ENCODE assay signal across 12 cellular contexts in genomic region chr5:65867509-65868195, GRCh38. TPM values are rescaled to one million over a fixed set of nuclear protein-coding genes. Genes with fewer than 3 reads are reported as not detected.
DNase-seq lines count a peak whose midpoint lies in the region; ATAC-seq and TF ChIP-seq lines count a peak whose summit lies in the region.
"Had no signal": no experiment of that assay in that cellular context is flagged by ENCODE, and none has a peak within 500 bp of the region (broad histone marks: within the 10 kb centered on the region; RNA-seq: fewer than 3 reads in every experiment).

No MANE protein-coding gene starts in this region.

- peak overlapping the region; percentile 32 for H3K4me3 Mint-ChIP-seq in T-helper 1 cell treated with Interleukin-12 subunit alpha and Interleukin-12 subunit beta and Interleukin-4 antibody, amounts not matched to agents 30 μg/mL and 1 μg/mL, for 36 hours
- H3K4me3 Mint-ChIP-seq in naive thymus-derived CD8-positive, alpha-beta T cell = peak overlapping the region; percentile 64 to 84 (median 76)

- H3K4me3 ChIP-seq in brain microvascular endothelial cell (ENCODE audit: low read depth, low read length) = no peak overlapping the region

- in situ Hi-C loops in brain microvascular endothelial cell (cut with HindIII; ENCODE audit: low pct_ligation_motif_present, low sequenced_read_pairs) = no loop called here

- no peak for DNase-seq in T-helper 1 cell
- peak; percentile 26 for DNase-seq in KG1 (lab: John Stamatoyannopoulos, UW)
- DNase-seq in brain microvascular endothelial cell = peak; percentile 38
- peak in 3 of 10 donors; percentile 4 to 8 (median 4) for DNase-seq in naive thymus-derived CD8-positive, alpha-beta T cell
- DNase-seq in ureter (ENCODE audit: low spot score) = no peak
- DNase-seq in stimulated activated CD4-positive, alpha-beta T cell treated with anti-CD3 and anti-CD28 coated beads, Interleukin-15, amount 100 ng/mL, for 24 hours = no peak
- DNase-seq: cerebellar nuclear complex had no signal

- no peak overlapping the region for H3K27ac ChIP-seq in brain microvascular endothelial cell
- H3K27ac ChIP-seq: 22Rv1 had no signal

- H3K36me3 Mint-ChIP-seq in T-helper 1 cell treated with Interleukin-12 subunit alpha and Interleukin-12 subunit beta and Interleukin-4 antibody, amounts not matched to agents 30 μg/mL and 1 μg/mL, for 36 hours (ENCODE audit: low read depth) = no peaks in the 10 kb centered on the region
- peaks cover 0 to 8% (median 0%) of the 10 kb centered on the region in 3 donors for H3K36me3 Mint-ChIP-seq in naive thymus-derived CD8-positive, alpha-beta T cell

- peaks cover 17% of the 10 kb centered on the region for H3K4me1 Mint-ChIP-seq in T-helper 1 cell treated with Interleukin-12 subunit alpha and Interleukin-12 subunit beta and Interleukin-4 antibody, amounts not matched to agents 30 μg/mL and 1 μg/mL, for 36 hours (ENCODE audit: low read depth)
- H3K4me1 Mint-ChIP-seq in naive thymus-derived CD8-positive, alpha-beta T cell = peaks cover 17 to 29% (median 27%) of the 10 kb centered on the region in 4 donors

- H3K27me3 ChIP-seq in brain microvascular endothelial cell (replicated peaks) = no peaks in the 10 kb centered on the region

- TF ChIP-seq CTCF in brain microvascular endothelial cell (IDR thresholded peaks at IDR 0.05; ENCODE audit: low read depth, low read length, missing control alignments) = no peak

- ATAC-seq in naive thymus-derived CD8-positive, alpha-beta T cell = peak; percentile 51 to 57
- no peak for ATAC-seq in HG03108 (IDR thresholded peaks at IDR 0.05; ENCODE audit: unreplicated experiment)
- ATAC-seq: left lobe of liver, Panc1 had no signal

- POLR2A ChIA-PET in naive thymus-derived CD8-positive, alpha-beta T cell (lab: Charles Lee) = interaction anchor here (1.5 to 2.8 kb wide), 2 partner anchors 11 to 58 kb away, joined by 5 to 28 read pairs; partner anchors contain the start of gene ERBIN

- H3K27me3 Mint-ChIP-seq in T-helper 1 cell treated with Interleukin-12 subunit alpha and Interleukin-12 subunit beta and Interleukin-4 antibody, amounts not matched to agents 30 μg/mL and 1 μg/mL, for 36 hours (ENCODE audit: low read depth) = no peaks in the 10 kb centered on the region
- H3K27me3 Mint-ChIP-seq in naive thymus-derived CD8-positive, alpha-beta T cell = no peaks in the 10 kb centered on the region

- H3K27ac Mint-ChIP-seq in T-helper 1 cell treated with Interleukin-12 subunit alpha and Interleukin-12 subunit beta and Interleukin-4 antibody, amounts not matched to agents 30 μg/mL and 1 μg/mL, for 36 hours = no peak overlapping the region
- peak overlapping the region; percentile 72 to 98 (median 87) for H3K27ac Mint-ChIP-seq in naive thymus-derived CD8-positive, alpha-beta T cell

- H3K9me3 Mint-ChIP-seq in T-helper 1 cell treated with Interleukin-12 subunit alpha and Interleukin-12 subunit beta and Interleukin-4 antibody, amounts not matched to agents 30 μg/mL and 1 μg/mL, for 36 hours = peaks cover 2% of the 10 kb centered on the region
- H3K9me3 Mint-ChIP-seq in naive thymus-derived CD8-positive, alpha-beta T cell = peaks cover 0 to 7% (median 0%) of the 10 kb centered on the region in 9 donors

- no peaks in the 10 kb centered on the region for H3K36me3 ChIP-seq in brain microvascular endothelial cell (replicated peaks)

RNA-seq across cellular contexts. Expression of gene ERBIN, which starts 58.7 kb away (rescaled TPM):
- 100 to 1,000 TPM; 127 to 135 TPM for total RNA-seq in naive thymus-derived CD8-positive, alpha-beta T cell
- polyA plus RNA-seq in naive thymus-derived CD8-positive, alpha-beta T cell = 10 to 100 TPM; 50.3 to 53.8 (median 50.9) TPM
- total RNA-seq in ureter = 101 TPM

Comparison
In these comparisons a context has a peak if more than half of its experiments do, and no peak if none do; other contexts are left out.
1. DNase-seq: peak in KG1 (single experiment) and brain microvascular endothelial cell (single experiment); none in T-helper 1 cell (0 of 5), ureter (single experiment) and stimulated activated CD4-positive, alpha-beta T cell treated with anti-CD3 and anti-CD28 coated beads, Interleukin-15, amount 100 ng/mL, for 24 hours (single experiment).